Comparison of ENCODE assay signal across 1 cellular context in genomic region chr22:31923166-31923565, GRCh38.
TF ChIP-seq lines count a peak whose summit lies in the region.

No MANE protein-coding gene starts in this region.

TF ChIP-seq in HepG2, 621 proteins besides CTCF, POLR2A, EP300 and RAD21 (continued from another document):
- TF ChIP-seq, protein P1, sequence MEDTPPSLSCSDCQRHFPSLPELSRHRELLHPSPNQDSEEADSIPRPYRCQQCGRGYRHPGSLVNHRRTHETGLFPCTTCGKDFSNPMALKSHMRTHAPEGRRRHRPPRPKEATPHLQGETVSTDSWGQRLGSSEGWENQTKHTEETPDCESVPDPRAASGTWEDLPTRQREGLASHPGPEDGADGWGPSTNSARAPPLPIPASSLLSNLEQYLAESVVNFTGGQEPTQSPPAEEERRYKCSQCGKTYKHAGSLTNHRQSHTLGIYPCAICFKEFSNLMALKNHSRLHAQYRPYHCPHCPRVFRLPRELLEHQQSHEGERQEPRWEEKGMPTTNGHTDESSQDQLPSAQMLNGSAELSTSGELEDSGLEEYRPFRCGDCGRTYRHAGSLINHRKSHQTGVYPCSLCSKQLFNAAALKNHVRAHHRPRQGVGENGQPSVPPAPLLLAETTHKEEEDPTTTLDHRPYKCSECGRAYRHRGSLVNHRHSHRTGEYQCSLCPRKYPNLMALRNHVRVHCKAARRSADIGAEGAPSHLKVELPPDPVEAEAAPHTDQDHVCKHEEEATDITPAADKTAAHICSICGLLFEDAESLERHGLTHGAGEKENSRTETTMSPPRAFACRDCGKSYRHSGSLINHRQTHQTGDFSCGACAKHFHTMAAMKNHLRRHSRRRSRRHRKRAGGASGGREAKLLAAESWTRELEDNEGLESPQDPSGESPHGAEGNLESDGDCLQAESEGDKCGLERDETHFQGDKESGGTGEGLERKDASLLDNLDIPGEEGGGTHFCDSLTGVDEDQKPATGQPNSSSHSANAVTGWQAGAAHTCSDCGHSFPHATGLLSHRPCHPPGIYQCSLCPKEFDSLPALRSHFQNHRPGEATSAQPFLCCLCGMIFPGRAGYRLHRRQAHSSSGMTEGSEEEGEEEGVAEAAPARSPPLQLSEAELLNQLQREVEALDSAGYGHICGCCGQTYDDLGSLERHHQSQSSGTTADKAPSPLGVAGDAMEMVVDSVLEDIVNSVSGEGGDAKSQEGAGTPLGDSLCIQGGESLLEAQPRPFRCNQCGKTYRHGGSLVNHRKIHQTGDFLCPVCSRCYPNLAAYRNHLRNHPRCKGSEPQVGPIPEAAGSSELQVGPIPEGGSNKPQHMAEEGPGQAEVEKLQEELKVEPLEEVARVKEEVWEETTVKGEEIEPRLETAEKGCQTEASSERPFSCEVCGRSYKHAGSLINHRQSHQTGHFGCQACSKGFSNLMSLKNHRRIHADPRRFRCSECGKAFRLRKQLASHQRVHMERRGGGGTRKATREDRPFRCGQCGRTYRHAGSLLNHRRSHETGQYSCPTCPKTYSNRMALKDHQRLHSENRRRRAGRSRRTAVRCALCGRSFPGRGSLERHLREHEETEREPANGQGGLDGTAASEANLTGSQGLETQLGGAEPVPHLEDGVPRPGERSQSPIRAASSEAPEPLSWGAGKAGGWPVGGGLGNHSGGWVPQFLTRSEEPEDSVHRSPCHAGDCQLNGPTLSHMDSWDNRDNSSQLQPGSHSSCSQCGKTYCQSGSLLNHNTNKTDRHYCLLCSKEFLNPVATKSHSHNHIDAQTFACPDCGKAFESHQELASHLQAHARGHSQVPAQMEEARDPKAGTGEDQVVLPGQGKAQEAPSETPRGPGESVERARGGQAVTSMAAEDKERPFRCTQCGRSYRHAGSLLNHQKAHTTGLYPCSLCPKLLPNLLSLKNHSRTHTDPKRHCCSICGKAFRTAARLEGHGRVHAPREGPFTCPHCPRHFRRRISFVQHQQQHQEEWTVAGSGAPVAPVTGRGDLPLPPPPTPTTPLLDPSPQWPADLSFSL (CRISPR knock-in tag; IDR thresholded peaks at IDR 0.05), result no peak
- TF ChIP-seq ZNF292 (CRISPR knock-in tag; IDR thresholded peaks at IDR 0.05; ENCODE audit: borderline replicate concordance, low read depth), result no peak
